In the genomic region with DNA sequence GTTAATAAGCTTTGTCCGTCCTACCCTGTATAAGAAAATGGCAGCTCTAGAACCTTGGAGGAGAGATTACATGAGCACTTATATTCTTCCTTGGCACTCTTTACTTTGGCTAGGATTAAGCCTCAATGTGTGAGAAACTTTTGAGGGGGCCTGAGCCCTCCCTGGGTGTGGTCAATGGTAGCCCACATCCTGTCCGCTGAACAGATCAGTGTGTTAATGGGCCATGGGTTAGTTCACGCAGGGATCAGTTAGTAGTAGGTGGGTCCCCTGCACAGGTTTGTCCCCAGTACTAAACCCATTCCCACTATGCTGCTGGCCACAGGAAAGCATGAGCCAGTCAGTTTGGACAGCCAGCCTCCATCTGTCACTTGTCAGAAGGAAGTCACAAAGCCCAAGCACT, we compare ENCODE assay signal across 19 cellular contexts. TPM values are rescaled to one million over a fixed set of nuclear protein-coding genes. Genes with fewer than 3 reads are reported as not detected.
DNase-seq lines count a peak whose midpoint lies in the region; ATAC-seq, FAIRE-seq and TF ChIP-seq lines count a peak whose summit lies in the region.
"Had no signal": no experiment of that assay in that cellular context is flagged by ENCODE, and none has a peak within 500 bp of the region (broad histone marks: within the 10 kb centered on the region; RNA-seq: fewer than 3 reads in every experiment).

No MANE protein-coding gene starts in this region.

- H3K79me2 ChIP-seq in mesendoderm (ENCODE audit: control insufficient read depth, insufficient read depth, low read length): no peaks in the 10 kb centered on the region

- no peak overlapping the region for H2BK5ac ChIP-seq in mesendoderm (ENCODE audit: low read length)

- H3K18ac ChIP-seq in mesendoderm (ENCODE audit: low read length): no peak overlapping the region

- no peak overlapping the region for H3K23ac ChIP-seq in mesendoderm (ENCODE audit: low read length)

- WGBS in mesendoderm (ENCODE audit: extremely low coverage, insufficient coverage, low lambda C conversion rate): no CpG with 5 or more reads among the region's 3 CpGs

- no peak overlapping the region for H3K27ac ChIP-seq in mesendoderm (ENCODE audit: low read depth, low read length)
- no peak overlapping the region for H3K27ac ChIP-seq in uterus
- H3K27ac ChIP-seq: body of pancreas, stomach had no signal

- H4K8ac ChIP-seq in mesendoderm (ENCODE audit: low read depth, low read length): no peak overlapping the region

- H2AK5ac ChIP-seq in mesendoderm (ENCODE audit: low read length): no peak overlapping the region

- H4K5ac ChIP-seq in mesendoderm (ENCODE audit: low read length): no peak overlapping the region

- H3K27ac Mint-ChIP-seq in central memory CD8-positive, alpha-beta T cell (ENCODE audit: low read depth): no peak overlapping the region
- peak overlapping the region; percentile 94 for H3K27ac Mint-ChIP-seq in stimulated activated naive B cell treated with anti-CD40 and anti-IgM and Interleukin-4, amounts not matched to agents 10 μg/mL and 1 μg/mL and 100 μg/mL, for 72 hours
- H3K27ac Mint-ChIP-seq: endodermal cell, progenitor cell of endocrine pancreas had no signal

- peak; percentile 94 for FAIRE-seq in GM12891 (lab: Jason Lieb, UNC)

- H3K4me3 Mint-ChIP-seq in central memory CD8-positive, alpha-beta T cell: no peak overlapping the region
- no peak overlapping the region for H3K4me3 Mint-ChIP-seq in stimulated activated naive B cell treated with anti-CD40 and anti-IgM and Interleukin-4, amounts not matched to agents 10 μg/mL and 1 μg/mL and 100 μg/mL, for 72 hours
- H3K4me3 Mint-ChIP-seq: endodermal cell had no signal

- no peaks in the 10 kb centered on the region for H3K9me3 Mint-ChIP-seq in central memory CD8-positive, alpha-beta T cell
- peaks cover 2 to 4% of the 10 kb centered on the region in 2 donors for H3K9me3 Mint-ChIP-seq in stimulated activated naive B cell treated with anti-CD40 and anti-IgM and Interleukin-4, amounts not matched to agents 10 μg/mL and 1 μg/mL and 100 μg/mL, for 72 hours
- H3K9me3 Mint-ChIP-seq: endodermal cell had no signal

- H3K56ac ChIP-seq in mesendoderm (ENCODE audit: low read length): no peak overlapping the region

- no peak overlapping the region for H3K9ac ChIP-seq in mesendoderm (ENCODE audit: low read length)

- no peaks in the 10 kb centered on the region for H3K36me3 Mint-ChIP-seq in central memory CD8-positive, alpha-beta T cell (ENCODE audit: insufficient read depth)
- H3K36me3 Mint-ChIP-seq in stimulated activated naive B cell treated with anti-CD40 and anti-IgM and Interleukin-4, amounts not matched to agents 10 μg/mL and 1 μg/mL and 100 μg/mL, for 72 hours: peaks cover 2 to 6% of the 10 kb centered on the region in 2 donors

- H3K36me3 ChIP-seq in mesendoderm (ENCODE audit: control insufficient read depth, insufficient read depth, low read length) (no peaks in the 10 kb centered on the region), uterus (no peaks in the 10 kb centered on the region)
- H3K36me3 ChIP-seq: stomach, transverse colon had no signal

- H3K4me1 ChIP-seq in mesendoderm (ENCODE audit: control insufficient read depth, low read depth, low read length): no peaks in the 10 kb centered on the region
- H3K4me1 ChIP-seq in uterus: no peaks in the 10 kb centered on the region
- H3K4me1 ChIP-seq: body of pancreas, transverse colon had no signal

- H3K79me1 ChIP-seq in mesendoderm (ENCODE audit: low read length): no peaks in the 10 kb centered on the region

- TF ChIP-seq CTCF in NB4 (IDR thresholded peaks at IDR 0.05; ENCODE audit: low read depth, low read length) (no peak), uterus (IDR thresholded peaks at IDR 0.05) (no peak)

- intact Hi-C loops in uterus (cut with DNase I; ENCODE audit: low total_unique reads): no loop called here

- no peaks in the 10 kb centered on the region for H3K27me3 ChIP-seq in mesendoderm (ENCODE audit: insufficient read depth, low read length, poor library complexity)
- no peaks in the 10 kb centered on the region for H3K27me3 ChIP-seq in uterus
- H3K27me3 ChIP-seq: body of pancreas, stomach, transverse colon had no signal

- H3K9me3 ChIP-seq in uterus: no peaks in the 10 kb centered on the region
- H3K9me3 ChIP-seq: body of pancreas, stomach, transverse colon had no signal

- H2BK120ac ChIP-seq in mesendoderm (ENCODE audit: low read depth, low read length): no peak overlapping the region

- H3K4ac ChIP-seq in mesendoderm (ENCODE audit: low read depth, low read length): no peak overlapping the region

- no peak overlapping the region for H2BK15ac ChIP-seq in mesendoderm (replicated peaks; ENCODE audit: low read depth)

- DNase-seq in GM12891 (ENCODE audit: insufficient read length, low spot score) (no peak), NB4 (ENCODE audit: low read depth) (peak; percentile 57), mesendoderm (no peak), uterus (no peak)
- DNase-seq in central memory CD8-positive, alpha-beta T cell (ENCODE audit: low spot score in 2 of 2): no peak
- DNase-seq in stimulated activated naive B cell treated with anti-CD40 and anti-IgM and Interleukin-4, amounts not matched to agents 10 μg/mL and 1 μg/mL and 100 μg/mL, for 72 hours: no peak
- DNase-seq: activated T-cell treated with anti-CD3 and anti-CD28 coated beads, Interleukin-2, amount 50 U/mL, for 1 hour; AML-193; body of pancreas; Calu3; endodermal cell; kidney glomerular epithelial cell; NCI-H2171 treated with DMSO at 0.1 percent for 48 hours; SHP77; stomach; transverse colon had no signal

- ATAC-seq in central memory CD8-positive, alpha-beta T cell (replicated peaks; ENCODE audit: extremely low read depth, poor library complexity, severe bottlenecking): peak; percentile 36
- no peak for ATAC-seq in stimulated activated naive B cell treated with anti-CD40 and anti-IgM and Interleukin-4, amounts not matched to agents 10 μg/mL and 1 μg/mL and 100 μg/mL, for 72 hours (replicated peaks)
- ATAC-seq in GM21447 (IDR thresholded peaks at IDR 0.05; ENCODE audit: unreplicated experiment): no peak
- ATAC-seq: body of pancreas had no signal

- no peaks in the 10 kb centered on the region for H3K27me3 Mint-ChIP-seq in central memory CD8-positive, alpha-beta T cell
- H3K27me3 Mint-ChIP-seq in stimulated activated naive B cell treated with anti-CD40 and anti-IgM and Interleukin-4, amounts not matched to agents 10 μg/mL and 1 μg/mL and 100 μg/mL, for 72 hours: no peaks in the 10 kb centered on the region

- peaks cover 38% of the 10 kb centered on the region for H3K4me1 Mint-ChIP-seq in central memory CD8-positive, alpha-beta T cell
- H3K4me1 Mint-ChIP-seq in stimulated activated naive B cell treated with anti-CD40 and anti-IgM and Interleukin-4, amounts not matched to agents 10 μg/mL and 1 μg/mL and 100 μg/mL, for 72 hours: peaks cover 46 to 70% of the 10 kb centered on the region in 2 donors
- H3K4me1 Mint-ChIP-seq: endodermal cell had no signal

- H3K4me2 ChIP-seq in mesendoderm (ENCODE audit: low read length): no peak overlapping the region

- TF ChIP-seq POLR2A in GM12891 (IDR thresholded peaks at IDR 0.05; ENCODE audit: low read depth, low read length) (peak; percentile 34; the same call in 1 of the 2 replicates), NB4 (IDR thresholded peaks at IDR 0.05; ENCODE audit: extremely low read depth, insufficient read length) (no peak), uterus (IDR thresholded peaks at IDR 0.05) (no peak)

- no peak overlapping the region for H3K4me3 ChIP-seq in NB4 (ENCODE audit: low read depth, low read length)
- no peak overlapping the region for H3K4me3 ChIP-seq in mesendoderm (ENCODE audit: low read length)
- H3K4me3 ChIP-seq in uterus: no peak overlapping the region
- H3K4me3 ChIP-seq: body of pancreas, stomach, transverse colon had no signal

TF ChIP-seq in GM12891, 5 proteins besides CTCF, POLR2A, EP300 and RAD21:
- TF ChIP-seq PAX5 (IDR thresholded peaks at IDR 0.05; ENCODE audit: insufficient read depth, low read length, severe bottlenecking) (no peak), TAF1 (IDR thresholded peaks at IDR 0.05; ENCODE audit: low read depth, low read length) (no peak), POU2F2 (IDR thresholded peaks at IDR 0.05; ENCODE audit: low read depth, low read length) (peak; percentile 46; the same call in 1 of the 2 replicates), POLR2AphosphoS5 (IDR thresholded peaks at IDR 0.05; ENCODE audit: low read depth, low read length) (no peak), SPI1 (IDR thresholded peaks at IDR 0.05; ENCODE audit: low read depth, low read length) (no peak)

RNA-seq across cellular contexts. Expression of gene IKZF1, which starts 20.2 kb away (rescaled TPM):
- polyA plus RNA-seq in GM12891 (2012; ENCODE audit: low read depth, missing spikeins): 39.6 TPM
- 0.29 TPM for polyA plus RNA-seq in mesendoderm (2013, experiment 1 of 2)
- 0.31 TPM for polyA plus RNA-seq in mesendoderm (2013, experiment 2 of 2)
- total RNA-seq in uterus: 100 to 1,000 TPM in 1 of 4 donors, 10 to 100 TPM in 1, 1 to 10 TPM in 2; 7.0 to 828 (median 12.8) TPM
- total RNA-seq: M059J had no signal
